26 cellular contexts compared by ENCODE assay signal in genomic region chr5:138258704-138259285, GRCh38. TPM values are rescaled to one million over a fixed set of nuclear protein-coding genes. Genes with fewer than 3 reads are reported as not detected.
"Had no signal": no experiment of that assay in that cellular context is flagged by ENCODE, and none has a peak within 500 bp of the region (broad histone marks: within the 10 kb centered on the region; RNA-seq: fewer than 3 reads in every experiment).

No MANE protein-coding gene starts in this region.

- H3K27ac ChIP-seq: adrenal gland, SK-N-MC had no signal

- H3K27me3 ChIP-seq: adrenal gland had no signal

- ATAC-seq: activated CD4-positive, CD25-positive, alpha-beta regulatory T cell treated with anti-CD3 and anti-CD28 coated beads, Interleukin-2, amount 50 U/mL, for 24 hours; activated CD8-positive, alpha-beta T cell treated with anti-CD3 and anti-CD28 coated beads for 36 hours; activated T-cell treated with anti-CD3 and anti-CD28 coated beads, Interleukin-2, amount 50 U/mL, for 72 hours; Right ventricle myocardium inferior; T-cell had no signal

- H3K36me3 ChIP-seq: adrenal gland had no signal

- H3K4me3 ChIP-seq: adrenal gland, SK-N-MC had no signal

- H3K9me3 ChIP-seq: adrenal gland had no signal

- H3K4me1 ChIP-seq: adrenal gland had no signal

- DNase-seq: activated CD4-positive, alpha-beta T cell treated with anti-CD3 and anti-CD28 coated beads for 4 hours; activated CD8-positive, alpha-beta memory T cell treated with anti-CD3 and anti-CD28 coated beads, Interleukin-2, amount 50 U/mL, for 4 hours; activated CD8-positive, alpha-beta T cell treated with anti-CD3 and anti-CD28 coated beads for 36 hours; activated naive CD4-positive, alpha-beta T cell treated with anti-CD3 and anti-CD28 coated beads, Interleukin-2, amount 50 U/mL, for 16 hours; activated naive CD8-positive, alpha-beta T cell treated with anti-CD3 and anti-CD28 coated beads, Interleukin-2, amount 10 ng/mL, durations not matched to agents 7 days and 5 days; activated T-cell treated with anti-CD3 and anti-CD28 coated beads, Interleukin-2, amount 50 U/mL, for 72 hours; adrenal gland; anterior cingulate cortex; MV-4-11; NCI-H1092 treated with DMSO at 0.1 percent for 48 hours; NCI-H1417 treated with DMSO at 0.1 percent for 48 hours; NCI-H1694; NCI-H2029; NCI-H2107; NCI-H2171 treated with DMSO at 0.1 percent for 48 hours; NCI-H226; NCI-H526 treated with DMSO at 0.1 percent for 48 hours; NCI-H82; T-cell had no signal

RNA-seq across cellular contexts. Expression of gene GFRA3, which starts 15.6 kb away (rescaled TPM):
- total RNA-seq: activated CD8-positive, alpha-beta T cell treated with anti-CD3 and anti-CD28 coated beads for 36 hours; activated naive CD8-positive, alpha-beta T cell treated with anti-CD3 and anti-CD28 coated beads, Interleukin-2, amount 10 ng/mL, durations not matched to agents 7 days and 5 days; MCF 10A; OCI-LY7; RPMI7951; T-cell; T-helper 2 cell treated with Interferon-gamma antibody and Interleukin-4, amounts not matched to agents 100 ng/mL and 5 ng/mL, for 36 hours had no signal
